27 cellular contexts compared by ENCODE assay signal in the genomic region with DNA sequence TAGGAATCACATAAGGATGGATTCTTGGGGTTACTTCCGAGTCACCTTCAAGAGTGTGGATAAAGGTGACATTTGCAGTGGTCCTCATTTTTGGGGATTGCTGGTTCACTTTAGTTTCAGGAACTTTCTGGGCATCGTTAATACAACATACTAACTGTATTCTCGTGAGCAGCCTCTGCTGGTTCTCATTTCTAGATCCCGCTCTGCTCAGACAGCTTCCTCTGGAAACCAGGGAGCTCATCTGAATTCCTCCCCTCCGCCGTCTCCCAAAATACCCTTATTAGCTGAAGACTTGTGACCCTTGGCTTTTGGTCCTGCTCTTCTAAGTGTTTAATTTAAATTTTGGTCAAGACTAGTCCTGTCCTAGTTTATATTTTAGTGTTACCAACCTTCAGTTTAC.
DNase-seq lines count a peak whose midpoint lies in the region; ATAC-seq, FAIRE-seq and TF ChIP-seq lines count a peak whose summit lies in the region.
"Had no signal": no experiment of that assay in that cellular context is flagged by ENCODE, and none has a peak within 500 bp of the region (broad histone marks: within the 10 kb centered on the region; RNA-seq: fewer than 3 reads in every experiment).

No MANE protein-coding gene starts in this region.

- H3K79me1 ChIP-seq in trophoblast cell (ENCODE audit: low read length): no peaks in the 10 kb centered on the region

- peak overlapping the region; percentile 10 for H3K4me2 ChIP-seq in trophoblast cell (ENCODE audit: low read length)
- H3K4me2 ChIP-seq in PC-9: no peak overlapping the region
- H3K4me2 ChIP-seq: A549 had no signal

- no peak overlapping the region for H3K23ac ChIP-seq in trophoblast cell (ENCODE audit: low read length)

- H4K8ac ChIP-seq in trophoblast cell (ENCODE audit: low read depth, low read length): no peak overlapping the region

- H3K36me3 ChIP-seq in trophoblast cell (ENCODE audit: control insufficient read depth in 1 of 2, insufficient read depth in 2 of 2, low read length in 2 of 2) (peaks cover 4 to 6% of the 10 kb centered on the region in 2 experiments), PC-9 (ENCODE audit: low read depth) (no peaks in the 10 kb centered on the region)
- H3K36me3 ChIP-seq: BE2C, breast epithelium, Peyer's patch, SJCRH30 had no signal

- 0 out of 2 replicates have a peak, but pooled peaks cover 3% of the 10 kb centered on the region for H3K9me2 ChIP-seq in PC-9 (ENCODE audit: insufficient read depth)

- TF ChIP-seq CTCF in coronary artery (IDR thresholded peaks at IDR 0.05): no peak
- no peak for TF ChIP-seq CTCF in PC-9 (conservative IDR thresholded peaks at IDR 0.05)

- intact Hi-C loops in left ventricle myocardium superior (cut with micrococcal nuclease) (no loop called here), Right ventricle myocardium superior (cut with DNase I) (no loop called here), PC-9 (cut with micrococcal nuclease; ENCODE audit: unreplicated experiment) (no loop called here)

- no peak overlapping the region for H3K9ac ChIP-seq in trophoblast cell (ENCODE audit: low read length)

- DNase-seq in left ventricle myocardium superior (no peak), Right ventricle myocardium superior (no peak), coronary artery (ENCODE audit: low spot score) (no peak), trophoblast cell (no peak), NCI-H345 (lab: John Stamatoyannopoulos, UW) (no peak), GM12892 (ENCODE audit: insufficient read length) (no peak), PC-9 (no peak)
- DNase-seq: activated CD4-positive, alpha-beta T cell treated with anti-CD3 and anti-CD28 coated beads for 48 hours; activated naive CD4-positive, alpha-beta T cell; activated T-cell treated with anti-CD3 and anti-CD28 coated beads, Interleukin-2, amount 50 U/mL, for 48 hours; BE2C; GDM1; HFFc6; KBM-7; left colon; naive B cell; NCI-H1436; Peyer's patch; right cardiac atrium; SJCRH30; stimulated activated CD4-positive, alpha-beta T cell treated with anti-CD3 and anti-CD28 coated beads, Interleukin-12 subunit alpha, Interleukin-12 subunit beta, amount 100 ng/mL, for 4 hours; stimulated activated CD4-positive, alpha-beta T cell treated with anti-CD3 and anti-CD28 coated beads, Interleukin-4, amount 100 ng/mL, for 24 hours had no signal

- peaks cover 1% of the 10 kb centered on the region for H3K9me3 ChIP-seq in trophoblast cell (ENCODE audit: insufficient read depth, low read depth, low read length)
- no peaks in the 10 kb centered on the region for H3K9me3 ChIP-seq in PC-9 (ENCODE audit: insufficient read depth, low read depth)
- H3K9me3 ChIP-seq: BE2C, SJCRH30 had no signal

- no peak overlapping the region for H3K4ac ChIP-seq in trophoblast cell (ENCODE audit: low read depth, low read length)

- CTCF ChIA-PET in PC-9 (lab: Charles Lee): no interaction called here

- WGBS in trophoblast cell (ENCODE audit: extremely low coverage, insufficient coverage, insufficient read length): no CpG with 5 or more reads among the region's 6 CpGs

- H3K27me3 ChIP-seq in trophoblast cell (ENCODE audit: insufficient read depth, low read length): no peaks in the 10 kb centered on the region
- H3K27me3 ChIP-seq in PC-9 (ENCODE audit: insufficient read depth, low read depth): no peaks in the 10 kb centered on the region
- H3K27me3 ChIP-seq: BE2C, breast epithelium, Peyer's patch, SJCRH30, tibial nerve had no signal

- H4K20me1 ChIP-seq in PC-9 (ENCODE audit: insufficient read depth): no peaks in the 10 kb centered on the region

- H4K91ac ChIP-seq in trophoblast cell (ENCODE audit: low read depth, low read length): no peak overlapping the region

- no peak overlapping the region for H2AK5ac ChIP-seq in trophoblast cell (ENCODE audit: low read length)

- no peak for FAIRE-seq in GM12892 (lab: Jason Lieb, UNC)
- FAIRE-seq: A549, GM18507 had no signal

- peaks cover 6% of the 10 kb centered on the region for H3K79me2 ChIP-seq in trophoblast cell (ENCODE audit: control insufficient read depth, insufficient read depth, low read length, poor library complexity)
- no peaks in the 10 kb centered on the region for H3K79me2 ChIP-seq in PC-9 (ENCODE audit: low read depth)

- no TSS peak for BruUV-seq in PC-9 (replicated peaks; lab: Mats Ljungman, UMichigan)

- no peak overlapping the region for H2BK12ac ChIP-seq in trophoblast cell (ENCODE audit: low read length)

- H3F3A ChIP-seq in PC-9 (ENCODE audit: insufficient read depth, low read depth): no peaks in the 10 kb centered on the region

- no peak overlapping the region for H3K18ac ChIP-seq in trophoblast cell (ENCODE audit: low read length)

- peaks cover 5 to 6% of the 10 kb centered on the region in 2 experiments for H3K4me1 ChIP-seq in trophoblast cell (ENCODE audit: control insufficient read depth in 1 of 2, insufficient read depth in 2 of 2, low read length in 2 of 2)
- H3K4me1 ChIP-seq in PC-9 (replicated peaks; ENCODE audit: insufficient read depth): no peaks in the 10 kb centered on the region
- H3K4me1 ChIP-seq: BE2C, breast epithelium, SJCRH30 had no signal

- H2BK120ac ChIP-seq in trophoblast cell (ENCODE audit: insufficient read depth, low read length, poor library complexity): no peak overlapping the region

- TF ChIP-seq POLR2A in GM12892 (IDR thresholded peaks at IDR 0.05; ENCODE audit: low read depth, low read length): no peak

- peak overlapping the region; percentile 52 for H3K4me3 ChIP-seq in coronary artery
- no peak overlapping the region for H3K4me3 ChIP-seq in trophoblast cell (ENCODE audit: low read depth, low read length)
- no peak overlapping the region for H3K4me3 ChIP-seq in PC-9
- H3K4me3 ChIP-seq: A549, breast epithelium, Peyer's patch, SJCRH30, tibial nerve had no signal

- H3K27ac ChIP-seq in coronary artery (peak overlapping the region; percentile 18 to 33), trophoblast cell (ENCODE audit: low read depth, low read length) (no peak overlapping the region), PC-9 (no peak overlapping the region)
- H3K27ac ChIP-seq: breast epithelium, Peyer's patch, SJCRH30 had no signal

- H2AFZ ChIP-seq in trophoblast cell (ENCODE audit: insufficient read depth, low read length, poor library complexity): no peak overlapping the region
- H2AFZ ChIP-seq in PC-9: no peak overlapping the region

- POLR2A ChIA-PET in PC-9 (lab: Charles Lee; ENCODE audit: unreplicated experiment): no interaction called here

- H2BK5ac ChIP-seq in trophoblast cell (ENCODE audit: low read depth, low read length, poor library complexity): no peak overlapping the region

- no peak overlapping the region for H4K12ac ChIP-seq in trophoblast cell (ENCODE audit: low read depth, low read length)

- ATAC-seq in left ventricle myocardium superior: peak; percentile 25
- no peak for ATAC-seq in Right ventricle myocardium superior (ENCODE audit: poor library complexity)
- ATAC-seq in HG03025 (IDR thresholded peaks at IDR 0.05; ENCODE audit: low FRiP score, unreplicated experiment): no peak
- ATAC-seq: left colon had no signal

- no peak overlapping the region for H3K14ac ChIP-seq in trophoblast cell (ENCODE audit: low read length)

Comparison
In these comparisons a context has a peak if more than half of its experiments do, and no peak if none do; other contexts are left out.
1. H3K27ac ChIP-seq: peak in coronary artery (2 of 2); none in trophoblast cell (single experiment) and PC-9 (single experiment).